ENCODE assay signal across 10 cellular contexts in the genomic region with DNA sequence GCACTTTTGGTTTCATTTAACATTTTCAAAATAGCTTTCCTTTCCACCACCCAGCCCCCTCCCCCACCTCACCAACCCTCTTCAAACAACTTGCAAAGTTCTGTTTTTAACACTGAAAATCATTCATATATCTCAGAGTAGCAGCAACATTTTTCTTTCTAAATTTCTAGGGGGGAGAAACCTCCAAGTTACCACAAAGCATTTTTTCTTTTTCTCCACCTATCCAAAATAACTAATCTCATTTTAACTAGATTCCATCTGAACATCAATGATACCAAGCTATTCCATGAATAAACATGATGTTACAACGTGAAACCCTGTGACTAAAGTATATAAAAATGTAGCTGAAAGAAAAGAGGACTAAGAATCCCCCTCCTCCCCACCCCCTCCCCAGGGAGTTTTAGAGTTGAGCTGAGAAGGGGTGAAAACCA. TPM values are rescaled to one million over a fixed set of nuclear protein-coding genes. Genes with fewer than 3 reads are reported as not detected.
DNase-seq lines count a peak whose midpoint lies in the region; ATAC-seq and TF ChIP-seq lines count a peak whose summit lies in the region.
"Had no signal": no experiment of that assay in that cellular context is flagged by ENCODE, and none has a peak within 500 bp of the region (broad histone marks: within the 10 kb centered on the region; RNA-seq: fewer than 3 reads in every experiment).

No MANE protein-coding gene starts in this region.

- H3K4me1 Mint-ChIP-seq in activated CD4-positive, alpha-beta T cell treated with anti-CD3 and anti-CD28 coated beads, Interleukin-2, amount 10 ng/mL, durations not matched to agents 24 days and 14 days = peaks cover 25% of the 10 kb centered on the region

- H3K36me3 ChIP-seq in spleen (peaks cover 0 to 3% (median 0%) of the 10 kb centered on the region in 6 donors), Peyer's patch (no peaks in the 10 kb centered on the region)
- H3K36me3 ChIP-seq: ascending aorta had no signal

- H3K4me3 ChIP-seq in WI38 (ENCODE audit: low read depth, low read length) (peak overlapping the region; percentile 24; the same call in 1 of the 2 replicates), fibroblast of the aortic adventitia (ENCODE audit: low read depth, low read length) (peak overlapping the region; percentile 38), spleen (peak overlapping the region in 5 of 8 donors; percentile 8 to 73 (median 17)), Peyer's patch (no peak overlapping the region)

- no peak for DNase-seq in activated CD4-positive, alpha-beta T cell treated with anti-CD3 and anti-CD28 coated beads, Interleukin-2, amount 10 ng/mL, durations not matched to agents 24 days and 14 days
- no peak for DNase-seq in activated CD4-positive, alpha-beta T cell treated with anti-CD3 and anti-CD28 coated beads for 4 hours
- DNase-seq in fibroblast of the aortic adventitia (ENCODE audit: low read depth) (peak; percentile 58), spleen (no peak), SW480 (ENCODE audit: low spot score) (no peak), Peyer's patch (no peak)
- DNase-seq: ACHN had no signal

- TF ChIP-seq CTCF in WI38 (IDR thresholded peaks at IDR 0.05; ENCODE audit: low read depth, low read length) (no peak), fibroblast of the aortic adventitia (IDR thresholded peaks at IDR 0.05; ENCODE audit: insufficient read depth, low read length) (no peak), spleen (IDR thresholded peaks at IDR 0.05 in 8 of 11, conservative IDR thresholded peaks at IDR 0.05 in 3 of 11) (no peak), Peyer's patch (IDR thresholded peaks at IDR 0.05) (no peak)

- peak overlapping the region; percentile 17 to 85 (median 77) for H3K27ac ChIP-seq in spleen
- H3K27ac ChIP-seq in Peyer's patch = peak overlapping the region in 2 of 4 donors; percentile 19 to 33
- H3K27ac ChIP-seq: ascending aorta had no signal

- H3K9me3 ChIP-seq in spleen = no peaks in the 10 kb centered on the region
- no peaks in the 10 kb centered on the region for H3K9me3 ChIP-seq in Peyer's patch
- H3K9me3 ChIP-seq: ascending aorta had no signal

- peak overlapping the region; percentile 37 for H3K27ac Mint-ChIP-seq in activated CD4-positive, alpha-beta T cell treated with anti-CD3 and anti-CD28 coated beads, Interleukin-2, amount 10 ng/mL, durations not matched to agents 24 days and 14 days

- TF ChIP-seq POLR2A in spleen (IDR thresholded peaks at IDR 0.05) = no peak
- no peak for TF ChIP-seq POLR2A in Peyer's patch (IDR thresholded peaks at IDR 0.05)

- peaks cover 3% of the 10 kb centered on the region for H3K9me3 Mint-ChIP-seq in activated CD4-positive, alpha-beta T cell treated with anti-CD3 and anti-CD28 coated beads, Interleukin-2, amount 10 ng/mL, durations not matched to agents 24 days and 14 days

- no peaks in the 10 kb centered on the region for H3K36me3 Mint-ChIP-seq in activated CD4-positive, alpha-beta T cell treated with anti-CD3 and anti-CD28 coated beads, Interleukin-2, amount 10 ng/mL, durations not matched to agents 24 days and 14 days (ENCODE audit: low read depth)

- WGBS in spleen, 5 donors = 0 to 7% (median 2%) methylated on average over 1 of the region's 1 CpG

- H3K4me1 ChIP-seq in spleen (peaks cover 3 to 60% (median 37%) of the 10 kb centered on the region in 6 donors), Peyer's patch (no peaks in the 10 kb centered on the region)
- H3K4me1 ChIP-seq: ascending aorta had no signal

- peaks cover 0 to 6% (median 0%) of the 10 kb centered on the region in 7 donors for H3K27me3 ChIP-seq in spleen (replicated peaks in 1 of 7)
- no peaks in the 10 kb centered on the region for H3K27me3 ChIP-seq in Peyer's patch
- H3K27me3 ChIP-seq: ascending aorta had no signal

- peaks cover 17% of the 10 kb centered on the region for H3K27me3 Mint-ChIP-seq in activated CD4-positive, alpha-beta T cell treated with anti-CD3 and anti-CD28 coated beads, Interleukin-2, amount 10 ng/mL, durations not matched to agents 24 days and 14 days

- peak overlapping the region; percentile 45 for H3K4me3 Mint-ChIP-seq in activated CD4-positive, alpha-beta T cell treated with anti-CD3 and anti-CD28 coated beads, Interleukin-2, amount 10 ng/mL, durations not matched to agents 24 days and 14 days

- intact Hi-C loops in activated CD4-positive, alpha-beta T cell treated with anti-CD3 and anti-CD28 coated beads, Interleukin-2, amount 10 ng/mL, durations not matched to agents 24 days and 14 days (cut with micrococcal nuclease) = no loop called here
- intact Hi-C loops in spleen (cut with DNase I; ENCODE audit: low total_unique reads) = no loop called here

- ATAC-seq in HG03025 (IDR thresholded peaks at IDR 0.05; ENCODE audit: low FRiP score, unreplicated experiment) = no peak

RNA-seq across cellular contexts. Expression of a gene that starts 5.3 kb away (rescaled TPM):
- total RNA-seq in activated CD4-positive, alpha-beta T cell treated with anti-CD3 and anti-CD28 coated beads, Interleukin-2, amount 10 ng/mL, durations not matched to agents 24 days and 14 days = not detected in 2 replicates
- 46.6 and 85.9 TPM in 2 replicates for total RNA-seq in fibroblast of the aortic adventitia (ENCODE audit: low replicate concordance)
- total RNA-seq in spleen = 100 to 1,000 TPM; 113 to 257 (median 149) TPM
- 10 to 100 TPM; 24.1 to 52.2 (median 28.1) TPM for polyA plus RNA-seq in spleen
- 10 to 100 TPM in 2 of 4 donors, 1 to 10 TPM in 2; 3.9 to 43.7 (median 7.8) TPM for total RNA-seq in Peyer's patch

Comparison
In these comparisons a context has a peak if more than half of its experiments do, and no peak if none do; other contexts are left out.
1. H3K4me3 ChIP-seq: peak in WI38 (single experiment), fibroblast of the aortic adventitia (single experiment) and spleen (5 of 8); none in Peyer's patch (0 of 4).